In genomic region chr4:184688447-184688846, GRCh38 we compare ENCODE assay signal across 10 cellular contexts. TPM values are rescaled to one million over a fixed set of nuclear protein-coding genes. Genes with fewer than 3 reads are reported as not detected.
DNase-seq lines count a peak whose midpoint lies in the region; ATAC-seq and TF ChIP-seq lines count a peak whose summit lies in the region.
"Had no signal": no experiment of that assay in that cellular context is flagged by ENCODE, and none has a peak within 500 bp of the region (broad histone marks: within the 10 kb centered on the region; RNA-seq: fewer than 3 reads in every experiment).

No MANE protein-coding gene starts in this region.

- H3K4me3 Mint-ChIP-seq in stimulated activated memory B cell treated with anti-CD40 and anti-IgM and Interleukin-4, amounts not matched to agents 10 μg/mL and 1 μg/mL and 100 μg/mL, for 72 hours = no peak overlapping the region

- H3K27me3 Mint-ChIP-seq in stimulated activated memory B cell treated with anti-CD40 and anti-IgM and Interleukin-4, amounts not matched to agents 10 μg/mL and 1 μg/mL and 100 μg/mL, for 72 hours = no peaks in the 10 kb centered on the region

- ATAC-seq in mucosa of descending colon (peak; percentile 69), HG02970 (IDR thresholded peaks at IDR 0.05; ENCODE audit: low FRiP score, unreplicated experiment) (no peak)
- no peak for ATAC-seq in stimulated activated memory B cell treated with anti-CD40 and anti-IgM and Interleukin-4, amounts not matched to agents 10 μg/mL and 1 μg/mL and 100 μg/mL, for 72 hours

- intact Hi-C loops in mucosa of descending colon (cut with DNase I, micrococcal nuclease) = no loop called here

- no peak overlapping the region for H3K27ac Mint-ChIP-seq in stimulated activated memory B cell treated with anti-CD40 and anti-IgM and Interleukin-4, amounts not matched to agents 10 μg/mL and 1 μg/mL and 100 μg/mL, for 72 hours

- no peaks in the 10 kb centered on the region for H3K9me3 Mint-ChIP-seq in stimulated activated memory B cell treated with anti-CD40 and anti-IgM and Interleukin-4, amounts not matched to agents 10 μg/mL and 1 μg/mL and 100 μg/mL, for 72 hours

- no peaks in the 10 kb centered on the region for H3K4me1 Mint-ChIP-seq in stimulated activated memory B cell treated with anti-CD40 and anti-IgM and Interleukin-4, amounts not matched to agents 10 μg/mL and 1 μg/mL and 100 μg/mL, for 72 hours

- DNase-seq in EH (ENCODE audit: low read depth) (peak; percentile 92), M059J (ENCODE audit: low read depth) (peak; percentile 86), choroid plexus epithelial cell (ENCODE audit: low read depth) (peak; percentile 91), mucosa of descending colon (no peak), NCI-H1694 treated with DMSO at 0.1 percent for 48 hours (lab: John Stamatoyannopoulos, UW) (no peak), NCI-H1092 (lab: John Stamatoyannopoulos, UW) (no peak)
- DNase-seq: ovary, upper lobe of left lung had no signal

- H3K36me3 ChIP-seq in mucosa of descending colon (ENCODE audit: low read depth) = no peaks in the 10 kb centered on the region
- H3K36me3 ChIP-seq: ovary had no signal

- H3K4me3 ChIP-seq in choroid plexus epithelial cell (ENCODE audit: low read depth, low read length) (no peak overlapping the region), mucosa of descending colon (no peak overlapping the region)
- H3K4me3 ChIP-seq: ovary, upper lobe of left lung had no signal

- H3K4me1 ChIP-seq in mucosa of descending colon (ENCODE audit: low read depth) = no peaks in the 10 kb centered on the region
- H3K4me1 ChIP-seq: upper lobe of left lung had no signal

- TF ChIP-seq CTCF in choroid plexus epithelial cell (conservative IDR thresholded peaks at IDR 0.05; ENCODE audit: low read depth, low read length) (no peak), mucosa of descending colon (IDR thresholded peaks at IDR 0.05) (no peak)

- H3K36me3 Mint-ChIP-seq in stimulated activated memory B cell treated with anti-CD40 and anti-IgM and Interleukin-4, amounts not matched to agents 10 μg/mL and 1 μg/mL and 100 μg/mL, for 72 hours = peaks cover 30% of the 10 kb centered on the region

- H3K9me3 ChIP-seq in mucosa of descending colon = no peaks in the 10 kb centered on the region
- H3K9me3 ChIP-seq: ovary, upper lobe of left lung had no signal

RNA-seq across cellular contexts. Expression of gene PRIMPOL, which starts 38.9 kb away (rescaled TPM):
- total RNA-seq in M059J (2014; rRNA removed; shearing (Covaris generic)) = 16.3 and 20.2 TPM in 2 replicates
- total RNA-seq in mucosa of descending colon = 10 to 100 TPM; 17.1 to 22.5 (median 21.7) TPM

RNA-seq across cellular contexts. Expression of gene CASP3, which starts 39.2 kb away (rescaled TPM):
- total RNA-seq in M059J (2014; rRNA removed; shearing (Covaris generic)) = 29.0 and 37.9 TPM in 2 replicates
- 10 to 100 TPM; 29.7 to 48.6 (median 37.8) TPM for total RNA-seq in mucosa of descending colon

RNA-seq across cellular contexts. Expression of gene CENPU, which starts 45.4 kb away (rescaled TPM):
- 64.1 and 83.3 TPM in 2 replicates for total RNA-seq in M059J (2014; rRNA removed; shearing (Covaris generic))
- total RNA-seq in mucosa of descending colon = 10 to 100 TPM in 1 of 3 donors, 1 to 10 TPM in 2; 5.1 to 19.5 (median 9.5) TPM

Comparison
In these comparisons a context has a peak if more than half of its experiments do, and no peak if none do; other contexts are left out.
1. DNase-seq: peak in EH (single experiment), M059J (single experiment) and choroid plexus epithelial cell (single experiment); none in mucosa of descending colon (0 of 3), NCI-H1694 treated with DMSO at 0.1 percent for 48 hours (single experiment) and NCI-H1092 (single experiment).